In genomic region chr9:124436320-124436719, GRCh38 we compare ENCODE assay signal across 19 cellular contexts. TPM values are rescaled to one million over a fixed set of nuclear protein-coding genes. Genes with fewer than 3 reads are reported as not detected.
"Had no signal": no experiment of that assay in that cellular context is flagged by ENCODE, and none has a peak within 500 bp of the region (broad histone marks: within the 10 kb centered on the region; RNA-seq: fewer than 3 reads in every experiment).

No MANE protein-coding gene starts in this region.

- H3K4me1 ChIP-seq: thyroid gland had no signal

- ATAC-seq: activated T-helper 17 cell treated with anti-CD3 and anti-CD28 coated beads, Interleukin-2, amount 50 U/mL, for 72 hours; natural killer cell treated with Interleukin-12 subunit alpha and Interleukin-12 subunit beta and Interleukin-15 and Interleukin-18, amount 100 ng/mL, for 72 hours; stimulated activated naive B cell treated with anti-CD40 and anti-IgM and Interleukin-4, amounts not matched to agents 10 μg/mL and 1 μg/mL and 100 μg/mL, for 72 hours had no signal

- H3K27ac ChIP-seq: cardiac muscle cell, dorsolateral prefrontal cortex, thyroid gland, VCaP had no signal

- FAIRE-seq: astrocyte, urothelium cell line had no signal

- H3K4me3 ChIP-seq: cardiac muscle cell, dorsolateral prefrontal cortex, thyroid gland had no signal

- H3K27me3 ChIP-seq: cardiac muscle cell, thyroid gland had no signal

- DNase-seq: activated CD4-positive, alpha-beta T cell treated with anti-CD3 and anti-CD28 coated beads for 1 hour; activated CD4-positive, alpha-beta T cell treated with anti-CD3 and anti-CD28 coated beads, Interleukin-2, amount 50 U/mL, for 4 hours; activated naive CD4-positive, alpha-beta T cell treated with anti-CD3 and anti-CD28 coated beads, Interleukin-2, amount 10 ng/mL, durations not matched to agents 7 days and 5 days; endodermal cell; hippocampal formation; mesendoderm; retina; stimulated activated naive B cell treated with anti-CD40 and anti-IgM and Interleukin-4, amounts not matched to agents 10 μg/mL and 1 μg/mL and 100 μg/mL, for 72 hours; T1000; thyroid gland had no signal

- H3K36me3 ChIP-seq: cardiac muscle cell, thyroid gland had no signal

- H3K9me3 ChIP-seq: thyroid gland had no signal

RNA-seq across cellular contexts. Expression of gene ADGRD2, which starts 13.9 kb away (rescaled TPM):
- total RNA-seq: activated T-helper 17 cell treated with anti-CD3 and anti-CD28 coated beads, Interleukin-2, amount 50 U/mL, for 72 hours; astrocyte; cardiac muscle cell; kidney epithelial cell; liver; natural killer cell treated with Interleukin-12 subunit alpha and Interleukin-12 subunit beta and Interleukin-15 and Interleukin-18, amount 100 ng/mL, for 72 hours; thyroid gland had no signal
